Comparison of ENCODE assay signal across 20 cellular contexts in the genomic region with DNA sequence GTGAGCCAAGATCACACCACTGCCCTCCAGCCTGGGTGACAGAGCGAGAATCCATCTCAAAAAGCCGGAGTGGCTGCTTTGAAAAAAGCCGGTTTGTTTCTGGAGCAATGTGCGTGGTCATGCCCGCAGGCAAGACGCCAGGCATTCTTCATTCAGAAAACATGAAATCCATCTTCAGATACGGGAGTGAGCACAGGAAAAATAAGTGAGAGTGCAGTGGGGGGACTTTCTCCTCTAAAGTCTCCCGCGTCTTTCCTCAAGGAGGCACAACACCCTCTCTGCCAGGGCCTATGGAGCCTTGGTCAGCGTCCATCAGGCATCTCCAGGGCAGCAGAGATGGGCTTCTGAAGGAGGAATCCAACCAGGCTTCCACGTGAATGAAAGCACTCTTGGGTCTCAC.
DNase-seq lines count a peak whose midpoint lies in the region; ATAC-seq and TF ChIP-seq lines count a peak whose summit lies in the region.
"Had no signal": no experiment of that assay in that cellular context is flagged by ENCODE, and none has a peak within 500 bp of the region (broad histone marks: within the 10 kb centered on the region; RNA-seq: fewer than 3 reads in every experiment).

No MANE protein-coding gene starts in this region.

- peak overlapping the region in 58 of 59 donors; percentile 1 to 96 (median 83) for H3K27ac ChIP-seq in dorsolateral prefrontal cortex
- H3K27ac ChIP-seq: foreskin keratinocyte, spleen had no signal

- no peak overlapping the region for H3K4me3 Mint-ChIP-seq in stimulated activated effector memory CD8-positive, alpha-beta T cell treated with anti-CD3 and anti-CD28 coated beads, Interleukin-12 subunit alpha, Interleukin-12 subunit beta, amount 100 ng/mL, for 72 hours
- H3K4me3 Mint-ChIP-seq: activated naive CD8-positive, alpha-beta T cell treated with anti-CD3 and anti-CD28 coated beads, Interleukin-2, amount 50 U/mL, for 24 hours; dendritic cell treated with granulocyte-macrophage colony-stimulating factor and Interleukin-4, amounts not matched to agents 40 ng/mL and 50 ng/mL, for 4 days; immature natural killer cell; stimulated activated naive CD8-positive, alpha-beta T cell treated with anti-CD3 and anti-CD28 coated beads, Interleukin-15, amount 100 ng/mL, for 72 hours had no signal

- H3K4me3 ChIP-seq in dorsolateral prefrontal cortex (peak overlapping the region in 4 of 59 donors; percentile 10 to 33 (median 16)), mucosa of descending colon (no peak overlapping the region)
- H3K4me3 ChIP-seq: spleen had no signal

- no peaks in the 10 kb centered on the region for H3K4me1 ChIP-seq in mucosa of descending colon (ENCODE audit: low read depth)
- H3K4me1 ChIP-seq: foreskin keratinocyte had no signal

- peaks cover 15% of the 10 kb centered on the region for H3K4me1 Mint-ChIP-seq in stimulated activated effector memory CD8-positive, alpha-beta T cell treated with anti-CD3 and anti-CD28 coated beads, Interleukin-12 subunit alpha, Interleukin-12 subunit beta, amount 100 ng/mL, for 72 hours
- H3K4me1 Mint-ChIP-seq: activated naive CD8-positive, alpha-beta T cell treated with anti-CD3 and anti-CD28 coated beads, Interleukin-2, amount 50 U/mL, for 24 hours; immature natural killer cell had no signal

- intact Hi-C loops in dorsolateral prefrontal cortex (cut with DNase I) (no loop called here), left ventricle myocardium superior (cut with micrococcal nuclease) (no loop called here), mucosa of descending colon (cut with DNase I, micrococcal nuclease) (no loop called here)

- no peaks in the 10 kb centered on the region for H3K9me3 Mint-ChIP-seq in stimulated activated effector memory CD8-positive, alpha-beta T cell treated with anti-CD3 and anti-CD28 coated beads, Interleukin-12 subunit alpha, Interleukin-12 subunit beta, amount 100 ng/mL, for 72 hours
- H3K9me3 Mint-ChIP-seq: activated naive CD8-positive, alpha-beta T cell treated with anti-CD3 and anti-CD28 coated beads, Interleukin-2, amount 50 U/mL, for 24 hours; dendritic cell treated with granulocyte-macrophage colony-stimulating factor and Interleukin-4, amounts not matched to agents 40 ng/mL and 50 ng/mL, for 4 days; stimulated activated naive CD8-positive, alpha-beta T cell treated with anti-CD3 and anti-CD28 coated beads, Interleukin-15, amount 100 ng/mL, for 72 hours had no signal

- TF ChIP-seq CTCF in dorsolateral prefrontal cortex (IDR thresholded peaks at IDR 0.05 in 54 of 56, conservative IDR thresholded peaks at IDR 0.05 in 2 of 56; ENCODE audit: low read depth in 1 of 56, partially characterized antibody in 56 of 56) (peak in 5 of 56 donors; percentile 9 to 21 (median 17)), mucosa of descending colon (IDR thresholded peaks at IDR 0.05) (no peak)

- peaks cover 6% of the 10 kb centered on the region for H3K36me3 ChIP-seq in mucosa of descending colon (ENCODE audit: low read depth)

- no peaks in the 10 kb centered on the region for H3K27me3 ChIP-seq in dorsolateral prefrontal cortex
- H3K27me3 ChIP-seq: foreskin keratinocyte, spleen had no signal

- ATAC-seq in left ventricle myocardium superior = peak; percentile 24
- no peak for ATAC-seq in stimulated activated effector memory CD8-positive, alpha-beta T cell treated with anti-CD3 and anti-CD28 coated beads, Interleukin-12 subunit alpha, Interleukin-12 subunit beta, amount 100 ng/mL, for 72 hours
- ATAC-seq in mucosa of descending colon = no peak
- no peak for ATAC-seq in HG03432 (IDR thresholded peaks at IDR 0.05; ENCODE audit: unreplicated experiment)
- ATAC-seq: activated naive CD8-positive, alpha-beta T cell treated with anti-CD3 and anti-CD28 coated beads, Interleukin-2, amount 50 U/mL, for 24 hours; foreskin keratinocyte; stimulated activated naive CD8-positive, alpha-beta T cell treated with anti-CD3 and anti-CD28 coated beads, Interleukin-15, amount 100 ng/mL, for 72 hours had no signal

- H3K27ac Mint-ChIP-seq in stimulated activated effector memory CD8-positive, alpha-beta T cell treated with anti-CD3 and anti-CD28 coated beads, Interleukin-12 subunit alpha, Interleukin-12 subunit beta, amount 100 ng/mL, for 72 hours = peak overlapping the region; percentile 83
- H3K27ac Mint-ChIP-seq: activated naive CD8-positive, alpha-beta T cell treated with anti-CD3 and anti-CD28 coated beads, Interleukin-2, amount 50 U/mL, for 24 hours; dendritic cell treated with granulocyte-macrophage colony-stimulating factor and Interleukin-4, amounts not matched to agents 40 ng/mL and 50 ng/mL, for 4 days had no signal

- DNase-seq in COLO829 (ENCODE audit: low spot score) (peak; percentile 57), dorsolateral prefrontal cortex (peak in 8 of 10 donors; percentile 38 to 74 (median 54)), left ventricle myocardium superior (peak; percentile 60), NCI-H526 (lab: John Stamatoyannopoulos, UW) (no peak), mucosa of descending colon (no peak)
- no peak for DNase-seq in stimulated activated effector memory CD8-positive, alpha-beta T cell treated with anti-CD3 and anti-CD28 coated beads, Interleukin-12 subunit alpha, Interleukin-12 subunit beta, amount 100 ng/mL, for 72 hours (ENCODE audit: low spot score in 2 of 2)
- no peak for DNase-seq in activated CD8-positive, alpha-beta memory T cell treated with anti-CD3 and anti-CD28 coated beads for 24 hours
- DNase-seq: ACHN; activated CD4-positive, alpha-beta T cell treated with anti-CD3 and anti-CD28 coated beads, Interleukin-2, amount 50 U/mL, for 48 hours; activated naive CD8-positive, alpha-beta T cell treated with anti-CD3 and anti-CD28 coated beads, Interleukin-2, amount 50 U/mL, for 24 hours; foreskin keratinocyte; immature natural killer cell; KG1; mesenchymal stem cell; NCI-H1092 treated with DMSO at 0.1 percent for 48 hours; SIG-M5; spleen; stimulated activated naive CD8-positive, alpha-beta T cell treated with anti-CD3 and anti-CD28 coated beads, Interleukin-15, amount 100 ng/mL, for 72 hours had no signal

- H3K36me3 Mint-ChIP-seq in stimulated activated effector memory CD8-positive, alpha-beta T cell treated with anti-CD3 and anti-CD28 coated beads, Interleukin-12 subunit alpha, Interleukin-12 subunit beta, amount 100 ng/mL, for 72 hours = peaks cover 97% of the 10 kb centered on the region

- H3K9me3 ChIP-seq in mucosa of descending colon = no peaks in the 10 kb centered on the region
- H3K9me3 ChIP-seq: spleen had no signal

Comparison
In these comparisons a context has a peak if more than half of its experiments do, and no peak if none do; other contexts are left out.
1. DNase-seq: peak in COLO829 (single experiment), dorsolateral prefrontal cortex (8 of 10) and left ventricle myocardium superior (single experiment); none in stimulated activated effector memory CD8-positive, alpha-beta T cell treated with anti-CD3 and anti-CD28 coated beads, Interleukin-12 subunit alpha, Interleukin-12 subunit beta, amount 100 ng/mL, for 72 hours (0 of 2), NCI-H526 (0 of 2), mucosa of descending colon (0 of 3) and activated CD8-positive, alpha-beta memory T cell treated with anti-CD3 and anti-CD28 coated beads for 24 hours (single experiment).